Comparison of ENCODE assay signal across 8 cellular contexts in the genomic region with DNA sequence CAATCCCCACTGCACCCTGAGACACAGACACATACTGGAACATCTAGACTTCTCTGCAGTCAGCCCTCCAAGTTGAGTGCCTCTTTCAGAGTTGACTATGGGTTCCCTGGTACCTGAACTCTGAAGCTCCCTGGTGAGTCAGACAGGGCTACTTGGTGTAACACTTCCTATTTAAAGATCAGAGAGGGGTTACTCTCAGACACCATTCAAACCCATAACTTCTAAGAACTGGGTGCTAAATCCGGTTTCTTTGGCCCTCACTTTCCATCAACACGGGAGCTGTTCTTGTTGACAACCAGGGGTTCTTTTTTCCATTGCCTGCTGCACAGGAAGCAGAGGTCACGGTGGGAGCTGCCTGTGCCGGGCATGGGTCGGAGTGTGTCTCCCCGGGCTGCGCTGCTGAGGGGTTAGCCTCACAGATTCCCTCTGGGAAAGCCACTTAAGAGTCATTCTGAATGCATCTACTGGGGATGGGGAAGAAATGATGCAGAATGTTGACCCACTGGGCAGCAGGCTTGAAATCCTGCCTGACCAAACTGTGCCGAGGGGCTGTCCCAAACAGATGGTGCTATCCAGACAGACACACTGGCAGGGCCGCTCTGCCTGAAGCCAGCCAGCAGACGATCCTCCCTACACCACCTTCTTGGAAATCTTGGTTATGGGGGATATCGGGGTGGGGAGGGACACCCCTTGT.
DNase-seq lines count a peak whose midpoint lies in the region; ATAC-seq, FAIRE-seq and TF ChIP-seq lines count a peak whose summit lies in the region.

No MANE protein-coding gene starts in this region.

- H3K23ac ChIP-seq in H1 (ENCODE audit: insufficient read length) = no peak overlapping the region

- no peak overlapping the region for H2BK15ac ChIP-seq in H1 (ENCODE audit: low read length)

- no peak for TF ChIP-seq RAD21 in H1 (IDR thresholded peaks at IDR 0.05 in 1 of 2, conservative IDR thresholded peaks at IDR 0.05 in 1 of 2; ENCODE audit: low read depth in 2 of 2, low read length in 2 of 2)

- no peak overlapping the region for H3K18ac ChIP-seq in H1 (ENCODE audit: extremely low read depth, low read length)

- TF ChIP-seq EP300 in H1 (IDR thresholded peaks at IDR 0.05; ENCODE audit: borderline replicate concordance in 1 of 2, low read depth in 2 of 2, low read length in 2 of 2) = no peak

- H3K23me2 ChIP-seq in H1 (ENCODE audit: low read depth, low read length) = 0 out of 2 replicates have a peak, but pooled peaks cover 3% of the 10 kb centered on the region

- no peak overlapping the region for H2BK12ac ChIP-seq in H1 (ENCODE audit: low read depth, low read length)

- H3K14ac ChIP-seq in H1 (ENCODE audit: insufficient read length) = no peak overlapping the region

- H3K9me3 ChIP-seq in H1 (ENCODE audit: insufficient read depth in 2 of 2, low read depth in 1 of 2, low read length in 1 of 2) = no peaks in the 10 kb centered on the region

- no peaks in the 10 kb centered on the region for H3K79me1 ChIP-seq in H1 (ENCODE audit: low read depth, low read length)

- H3K27ac ChIP-seq in H1 (ENCODE audit: low read depth, low read length) = no peak overlapping the region

- no peak overlapping the region for H2AFZ ChIP-seq in H1 (ENCODE audit: low read length)

- H4K8ac ChIP-seq in H1 (ENCODE audit: extremely low read depth, insufficient read depth, low read length) = no peak overlapping the region

- H4K91ac ChIP-seq in H1 (replicated peaks; ENCODE audit: insufficient read length, low read length) = no peak overlapping the region

- peak; percentile 55 for ATAC-seq in GM21381 (IDR thresholded peaks at IDR 0.05; ENCODE audit: unreplicated experiment)

- TF ChIP-seq POLR2A in H1 (IDR thresholded peaks at IDR 0.05; ENCODE audit: control extremely low read depth in 1 of 2, low read depth in 2 of 2, low read length in 2 of 2) = no peak

- no peak overlapping the region for H3K9ac ChIP-seq in H1 (replicated peaks in 1 of 4; ENCODE audit: extremely low read depth in 1 of 4, low read depth in 3 of 4, low read length in 3 of 4)

- peaks cover 0 to 7% (median 3%) of the 10 kb centered on the region in 4 experiments; a peak in 5 of 7 replicates for H3K4me1 ChIP-seq in H1 (replicated peaks in 1 of 4; ENCODE audit: control insufficient read depth in 3 of 4, insufficient read depth in 4 of 4, low read length in 3 of 4)

- no peaks in the 10 kb centered on the region for H3K36me3 ChIP-seq in H1 (ENCODE audit: control insufficient read depth in 2 of 4, insufficient read depth in 4 of 4, low read length in 3 of 4)

- FAIRE-seq in H1 (lab: Jason Lieb, UNC) = no peak

- H3K4ac ChIP-seq in H1 (replicated peaks; ENCODE audit: insufficient read length, low read depth, low read length) = no peak overlapping the region

- no peak overlapping the region for H3K56ac ChIP-seq in H1 (replicated peaks; ENCODE audit: insufficient read length, low read depth, low read length)

- peaks cover 0 to 8% of the 10 kb centered on the region in 2 experiments for H4K20me1 ChIP-seq in H1 (replicated peaks in 1 of 2; ENCODE audit: control insufficient read depth in 1 of 2, insufficient read depth in 2 of 2, low read length in 2 of 2)

- no peak overlapping the region for H3K4me2 ChIP-seq in H1 (ENCODE audit: insufficient read depth in 1 of 2, low read depth in 2 of 2, low read length in 2 of 2)

- no peaks in the 10 kb centered on the region for H3K79me2 ChIP-seq in H1 (ENCODE audit: control insufficient read depth in 1 of 2, insufficient read depth in 2 of 2, low read length in 2 of 2)

- WGBS in H1 (ENCODE audit: extremely low coverage in 1 of 2, insufficient coverage in 1 of 2, insufficient read length in 1 of 2, insufficient replicate concordance in 2 of 2, low coverage in 1 of 2, low lambda C conversion rate in 2 of 2, missing lambda C conversion rate in 1 of 2), 2 experiments = 87% methylated on average over 11 of the region's 11 CpGs; no CpG with 5 or more reads in 1 of the 2 experiments

- DNase-seq in activated CD4-positive, alpha-beta T cell treated with anti-CD3 and anti-CD28 coated beads for 48 hours = peak; percentile 68
- DNase-seq in H1 (ENCODE audit: low read depth in 1 of 2, low spot score in 2 of 2) = no peak
- peak; percentile 47 for DNase-seq in stimulated activated CD8-positive, alpha-beta memory T cell treated with anti-CD3 and anti-CD28 coated beads, Interleukin-12 subunit alpha, Interleukin-12 subunit beta, amount 100 ng/mL, for 1 hour (ENCODE audit: low read depth)
- no peak for DNase-seq in DMS153 (lab: John Stamatoyannopoulos, UW)
- no peak for DNase-seq in effector CD8-positive, alpha-beta T cell (lab: John Stamatoyannopoulos, UW)
- DNase-seq in pons (ENCODE audit: low spot score) = no peak
- DNase-seq in mesenteric fat pad (ENCODE audit: low spot score) = no peak

- H2AK5ac ChIP-seq in H1 (ENCODE audit: low read depth, low read length) = 0 out of 2 replicates have a peak overlapping the region, but pooled peaks have one; percentile 19

- POLR2A ChIA-PET in H1 (lab: Charles Lee; ENCODE audit: partially characterized antibody) = interaction anchor here (1.4 kb wide), 1 partner anchor 12 kb away, joined by 5 read pairs; no protein-coding TSS in a partner anchor

- H2BK5ac ChIP-seq in H1 (ENCODE audit: low read depth, low read length) = 0 out of 2 replicates have a peak overlapping the region, but pooled peaks have one; percentile 44

- no peak for TF ChIP-seq CTCF in H1 (IDR thresholded peaks at IDR 0.05; ENCODE audit: control extremely low read depth in 1 of 3, insufficient read depth in 1 of 3, low read depth in 1 of 3, low read length in 3 of 3)

- H2BK20ac ChIP-seq in H1 (ENCODE audit: low read length) = no peak overlapping the region

- H4K5ac ChIP-seq in H1 (ENCODE audit: insufficient read length, low read depth, low read length) = no peak overlapping the region

- no peak overlapping the region for H2BK120ac ChIP-seq in H1 (replicated peaks; ENCODE audit: low read depth, low read length)

- peaks cover 0 to 3% (median 0%) of the 10 kb centered on the region in 4 experiments; a peak in 1 of 7 replicates for H3K27me3 ChIP-seq in H1 (replicated peaks in 1 of 4; ENCODE audit: control insufficient read depth in 3 of 4, extremely low read depth in 1 of 4, insufficient read depth in 3 of 4, low read length in 3 of 4)

- no peak overlapping the region for H3K4me3 ChIP-seq in H1 (ENCODE audit: extremely low read depth in 1 of 4, insufficient read depth in 2 of 4, low read depth in 3 of 4, low read length in 4 of 4)

- CTCF ChIA-PET in H1 (lab: Charles Lee; ENCODE audit: partially characterized antibody) = interaction anchor here (0.9 to 13.8 kb wide), 4 partner anchors 13 to 161 kb away, joined by 3 to 148 read pairs (median 3); no protein-coding TSS in a partner anchor

TF ChIP-seq in H1, 55 proteins besides CTCF, POLR2A, EP300 and RAD21:
- TF ChIP-seq EGR1 (IDR thresholded peaks at IDR 0.05; ENCODE audit: borderline replicate concordance, low read depth, low read length) = no peak
- no peak for TF ChIP-seq JUND (IDR thresholded peaks at IDR 0.05; ENCODE audit: low read length)
- no peak for TF ChIP-seq ASH2L (IDR thresholded peaks at IDR 0.05; ENCODE audit: low read length)
- no peak for TF ChIP-seq SP4 (IDR thresholded peaks at IDR 0.05; ENCODE audit: low read length)
- TF ChIP-seq SRF (IDR thresholded peaks at IDR 0.05; ENCODE audit: low read depth, low read length) = no peak
- TF ChIP-seq, protein P1, sequence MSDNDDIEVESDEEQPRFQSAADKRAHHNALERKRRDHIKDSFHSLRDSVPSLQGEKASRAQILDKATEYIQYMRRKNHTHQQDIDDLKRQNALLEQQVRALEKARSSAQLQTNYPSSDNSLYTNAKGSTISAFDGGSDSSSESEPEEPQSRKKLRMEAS (IDR thresholded peaks at IDR 0.05) = no peak
- TF ChIP-seq SIX5 (IDR thresholded peaks at IDR 0.05; ENCODE audit: low read depth, low read length) = no peak
- no peak for TF ChIP-seq CHD2 (IDR thresholded peaks at IDR 0.05; ENCODE audit: low read length)
- TF ChIP-seq FOSL1 (IDR thresholded peaks at IDR 0.05; ENCODE audit: insufficient read depth, low read depth, low read length) = no peak
- TF ChIP-seq SAP30 (IDR thresholded peaks at IDR 0.05; ENCODE audit: insufficient read depth, insufficient replicate concordance, low read length) = no peak
- TF ChIP-seq CBX5 (IDR thresholded peaks at IDR 0.05; ENCODE audit: low read depth, low read length) = no peak
- no peak for TF ChIP-seq BACH1 (IDR thresholded peaks at IDR 0.05; ENCODE audit: low read length)
- TF ChIP-seq POU5F1 (IDR thresholded peaks at IDR 0.05; ENCODE audit: low read depth, low read length) = no peak
- TF ChIP-seq CREB1 (IDR thresholded peaks at IDR 0.05) = no peak
- TF ChIP-seq TEAD4 (IDR thresholded peaks at IDR 0.05; ENCODE audit: low read depth, low read length) = no peak
- TF ChIP-seq KDM5A (IDR thresholded peaks at IDR 0.05; ENCODE audit: low read length) = no peak
- TF ChIP-seq ZNF274 (IDR thresholded peaks at IDR 0.05; ENCODE audit: borderline replicate concordance, extremely low read depth, low read length) = no peak

Comparison
In these comparisons a context has a peak if more than half of its experiments do, and no peak if none do; other contexts are left out.
1. DNase-seq: peak in activated CD4-positive, alpha-beta T cell treated with anti-CD3 and anti-CD28 coated beads for 48 hours (single experiment) and stimulated activated CD8-positive, alpha-beta memory T cell treated with anti-CD3 and anti-CD28 coated beads, Interleukin-12 subunit alpha, Interleukin-12 subunit beta, amount 100 ng/mL, for 1 hour (single experiment); none in H1 (0 of 2), DMS153 (single experiment), effector CD8-positive, alpha-beta T cell (single experiment), pons (single experiment) and mesenteric fat pad (single experiment).